2 cellular contexts compared by ENCODE assay signal in genomic region chr22:26563022-26563421, GRCh38.
TF ChIP-seq lines count a peak whose summit lies in the region.

No MANE protein-coding gene starts in this region.

TF ChIP-seq in GM23338, 12 proteins besides CTCF, POLR2A, EP300 and RAD21:
- TF ChIP-seq EZH2 (IDR thresholded peaks at IDR 0.05; ENCODE audit: low read depth, unreplicated experiment) (no peak), POLR2AphosphoS5 (IDR thresholded peaks at IDR 0.05; ENCODE audit: low read depth) (no peak), EZH2phosphoT487 (IDR thresholded peaks at IDR 0.05; ENCODE audit: unreplicated experiment) (no peak), ZNF114 (CRISPR knock-in tag; IDR thresholded peaks at IDR 0.05) (no peak), REST (IDR thresholded peaks at IDR 0.05; ENCODE audit: unreplicated experiment) (no peak), NANOG (IDR thresholded peaks at IDR 0.05; ENCODE audit: borderline replicate concordance) (no peak), ZNF462 (CRISPR knock-in tag; IDR thresholded peaks at IDR 0.05) (no peak), ZNF331 (CRISPR knock-in tag; IDR thresholded peaks at IDR 0.05; ENCODE audit: low read depth) (no peak)
- TF ChIP-seq, protein P1, sequence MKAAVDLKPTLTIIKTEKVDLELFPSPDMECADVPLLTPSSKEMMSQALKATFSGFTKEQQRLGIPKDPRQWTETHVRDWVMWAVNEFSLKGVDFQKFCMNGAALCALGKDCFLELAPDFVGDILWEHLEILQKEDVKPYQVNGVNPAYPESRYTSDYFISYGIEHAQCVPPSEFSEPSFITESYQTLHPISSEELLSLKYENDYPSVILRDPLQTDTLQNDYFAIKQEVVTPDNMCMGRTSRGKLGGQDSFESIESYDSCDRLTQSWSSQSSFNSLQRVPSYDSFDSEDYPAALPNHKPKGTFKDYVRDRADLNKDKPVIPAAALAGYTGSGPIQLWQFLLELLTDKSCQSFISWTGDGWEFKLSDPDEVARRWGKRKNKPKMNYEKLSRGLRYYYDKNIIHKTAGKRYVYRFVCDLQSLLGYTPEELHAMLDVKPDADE (IDR thresholded peaks at IDR 0.05): no peak

TF ChIP-seq in HepG2, 621 proteins besides CTCF, POLR2A, EP300 and RAD21:
- no peak for TF ChIP-seq LCORL (IDR thresholded peaks at IDR 0.05)
- TF ChIP-seq LCORL (CRISPR knock-in tag; IDR thresholded peaks at IDR 0.05): no peak
- TF ChIP-seq STAG1 (CRISPR knock-in tag; IDR thresholded peaks at IDR 0.05): peak; percentile 22; the same call in 1 of the 2 replicates
